In genomic region chr3:189629803-189630455, GRCh38 we compare ENCODE assay signal across 12 cellular contexts. TPM values are rescaled to one million over a fixed set of nuclear protein-coding genes. Genes with fewer than 3 reads are reported as not detected.
DNase-seq lines count a peak whose midpoint lies in the region; ATAC-seq, FAIRE-seq and TF ChIP-seq lines count a peak whose summit lies in the region.
"Had no signal": no experiment of that assay in that cellular context is flagged by ENCODE, and none has a peak within 500 bp of the region (broad histone marks: within the 10 kb centered on the region; RNA-seq: fewer than 3 reads in every experiment).

No MANE protein-coding gene starts in this region.

- peaks cover 0 to 4% of the 10 kb centered on the region in 2 donors for H3K4me1 ChIP-seq in muscle layer of duodenum (ENCODE audit: control insufficient read depth in 1 of 2, insufficient read depth in 2 of 2, low read length in 2 of 2)

- no peaks in the 10 kb centered on the region for H3K9me3 ChIP-seq in muscle layer of duodenum (ENCODE audit: control insufficient read depth in 1 of 2, low read length in 2 of 2)
- H3K9me3 ChIP-seq: spleen had no signal

- peak; percentile 3 for DNase-seq in Ammon's horn (ENCODE audit: low spot score)
- DNase-seq in LHCN-M2 (ENCODE audit: low read depth): peak; percentile 24
- DNase-seq in astrocyte of the spinal cord (ENCODE audit: low read depth, low spot score): peak; percentile 9
- no peak for DNase-seq in D721Med (ENCODE audit: insufficient read length, low spot score)
- DNase-seq in GOT3 (lab: John Stamatoyannopoulos, UW): no peak
- DNase-seq: COR-L47, NCI-H1436, PC-3, spleen had no signal

- FAIRE-seq in D721Med (lab: Jason Lieb, UNC): no peak

- H3K36me3 ChIP-seq in muscle layer of duodenum (ENCODE audit: control insufficient read depth in 1 of 2, insufficient read depth in 2 of 2, low read length in 2 of 2): no peaks in the 10 kb centered on the region
- H3K36me3 ChIP-seq: spleen had no signal

- peak overlapping the region; percentile 39 for H3K27ac ChIP-seq in muscle layer of duodenum (ENCODE audit: low read length)

- H3K4me3 ChIP-seq in astrocyte of the spinal cord (ENCODE audit: low read depth, low read length) (no peak overlapping the region), muscle layer of duodenum (ENCODE audit: low read depth in 1 of 2, low read length in 2 of 2) (no peak overlapping the region)

- no peaks in the 10 kb centered on the region for H3K27me3 ChIP-seq in muscle layer of duodenum (ENCODE audit: low read depth, low read length)
- H3K27me3 ChIP-seq: spleen had no signal

- TF ChIP-seq CTCF in astrocyte of the spinal cord (IDR thresholded peaks at IDR 0.05; ENCODE audit: low read depth, low read length) (no peak), D721Med (IDR thresholded peaks at IDR 0.05; ENCODE audit: insufficient read depth, missing control alignments) (no peak)

- no peak for ATAC-seq in SK-N-SH treated with all-trans-retinoic acid at 6 μM for 48 hours
- no peak for ATAC-seq in HG03280 (IDR thresholded peaks at IDR 0.05; ENCODE audit: unreplicated experiment)
- ATAC-seq: PC-3 had no signal

- in situ Hi-C loops in astrocyte of the spinal cord (cut with HindIII; ENCODE audit: low sequenced_read_pairs): no loop called here

TF ChIP-seq in SK-N-SH treated with all-trans-retinoic acid at 6 μM for 48 hours, 23 proteins besides CTCF, POLR2A, EP300 and RAD21:
- TF ChIP-seq CSDC2 (CRISPR knock-in tag; IDR thresholded peaks at IDR 0.05) (no peak), ISL1 (CRISPR knock-in tag; IDR thresholded peaks at IDR 0.05) (no peak), ZC3H10 (CRISPR knock-in tag; IDR thresholded peaks at IDR 0.05) (no peak), PATZ1 (CRISPR knock-in tag; IDR thresholded peaks at IDR 0.05; ENCODE audit: borderline replicate concordance) (no peak), TCF4 (CRISPR knock-in tag; IDR thresholded peaks at IDR 0.05; ENCODE audit: borderline replicate concordance) (no peak), RARB (CRISPR knock-in tag; IDR thresholded peaks at IDR 0.05) (no peak), GLIS3 (CRISPR knock-in tag; IDR thresholded peaks at IDR 0.05) (no peak)
TF ChIP-seq in SK-N-SH treated with all-trans-retinoic acid at 6 μM for 48 hours: peak in this region for 0.

RNA-seq across cellular contexts. Expression of gene TP63, which starts 1.3 kb away (rescaled TPM):
- 0.06 and 0.34 TPM in 2 replicates for total RNA-seq in LHCN-M2 (2014; rRNA removed)
- 0.07 TPM for polyA plus RNA-seq in LHCN-M2 (2012)

Comparison
In these comparisons a context has a peak if more than half of its experiments do, and no peak if none do; other contexts are left out.
1. DNase-seq: peak in Ammon's horn (single experiment), LHCN-M2 (single experiment) and astrocyte of the spinal cord (single experiment); none in D721Med (single experiment) and GOT3 (single experiment).